ENCODE assay signal across 2 cellular contexts in genomic region chr12:120258323-120258896, GRCh38.
TF ChIP-seq lines count a peak whose summit lies in the region.

No MANE protein-coding gene starts in this region.

TF ChIP-seq in IMR-90, 13 proteins besides CTCF, POLR2A, EP300 and RAD21:
- TF ChIP-seq CHD1 (IDR thresholded peaks at IDR 0.05; ENCODE audit: low read depth, low read length): no peak
- no peak for TF ChIP-seq RCOR1 (IDR thresholded peaks at IDR 0.05; ENCODE audit: insufficient replicate concordance, low read length)
- no peak for TF ChIP-seq ELK1 (IDR thresholded peaks at IDR 0.05; ENCODE audit: borderline replicate concordance, low read depth, low read length)
- no peak for TF ChIP-seq RFX5 (IDR thresholded peaks at IDR 0.05; ENCODE audit: low read depth, low read length)

TF ChIP-seq in H1, 55 proteins besides CTCF, POLR2A, EP300 and RAD21:
- TF ChIP-seq RNF2 (IDR thresholded peaks at IDR 0.05; ENCODE audit: borderline replicate concordance, low read depth, low read length, missing control alignments, poor library complexity, severe bottlenecking) (no peak), TAF1 (IDR thresholded peaks at IDR 0.05; ENCODE audit: low read depth, low read length) (no peak), EGR1 (IDR thresholded peaks at IDR 0.05; ENCODE audit: borderline replicate concordance, low read depth, low read length) (no peak), MAFK (IDR thresholded peaks at IDR 0.05; ENCODE audit: low read depth, low read length) (no peak), EZH2 (IDR thresholded peaks at IDR 0.05; ENCODE audit: low read depth, low read length, severe bottlenecking) (no peak), KDM4A (IDR thresholded peaks at IDR 0.05; ENCODE audit: low read depth, low read length, severe bottlenecking) (no peak), JUN (IDR thresholded peaks at IDR 0.05; ENCODE audit: low read depth, low read length) (no peak), SIRT6 (IDR thresholded peaks at IDR 0.05; ENCODE audit: low read length) (no peak), SP4 (IDR thresholded peaks at IDR 0.05; ENCODE audit: low read length) (no peak), RBBP5 (IDR thresholded peaks at IDR 0.05; ENCODE audit: borderline replicate concordance, low read depth, low read length) (no peak), HDAC2 (IDR thresholded peaks at IDR 0.05; ENCODE audit: borderline replicate concordance in 1 of 2, low read depth in 2 of 2, low read length in 2 of 2) (no peak)
